ENCODE assay signal across 8 cellular contexts in genomic region chr7:143375298-143376034, GRCh38. TPM values are rescaled to one million over a fixed set of nuclear protein-coding genes. Genes with fewer than 3 reads are reported as not detected.
A peak's percentile ranks its signal among the peaks of the same experiment; 100 is the strongest.
DNase-seq lines count a peak whose midpoint lies in the region; ATAC-seq and TF ChIP-seq lines count a peak whose summit lies in the region.

No MANE protein-coding gene starts in this region.

- peak overlapping the region; percentile 71 for H2AK9ac ChIP-seq in IMR-90 (replicated peaks; ENCODE audit: low read depth, low read length, poor library complexity)

- peaks cover 9 to 31% of the 10 kb centered on the region in 2 experiments; a peak in 3 of 4 replicates for H3K79me1 ChIP-seq in IMR-90 (ENCODE audit: low read depth in 1 of 2, low read length in 2 of 2)

- peak overlapping the region; percentile 31; the same call in 1 of the 2 replicates for H4K5ac ChIP-seq in IMR-90 (ENCODE audit: low read depth, low read length)

- WGBS in IMR-90 (ENCODE audit: extremely low coverage in 2 of 2, insufficient read length in 1 of 2), 2 experiments: 70% methylated on average over 5 of the region's 7 CpGs; no CpG with 5 or more reads in 1 of the 2 experiments
- WGBS in SK-N-SH (ENCODE audit: low lambda C conversion rate): 95% methylated on average over 7 of the region's 7 CpGs
- 82 to 85% methylated on average over 7 of the region's 7 CpGs for WGBS in testis, 2 donors

- peak overlapping the region; percentile 51; the same call in 1 of the 2 replicates for H2BK120ac ChIP-seq in IMR-90 (ENCODE audit: low read depth, low read length)

- H3K9me3 ChIP-seq in IMR-90 (ENCODE audit: control insufficient read depth, insufficient read depth, low read length) (no peaks in the 10 kb centered on the region), SK-N-SH (no peaks in the 10 kb centered on the region), testis (no peaks in the 10 kb centered on the region), vagina (no peaks in the 10 kb centered on the region)

- no peak for ATAC-seq in IMR-90 (ENCODE audit: low read depth)
- ATAC-seq in GM19395 (IDR thresholded peaks at IDR 0.05; ENCODE audit: unreplicated experiment): no peak
- ATAC-seq in HG03280 (IDR thresholded peaks at IDR 0.05; ENCODE audit: unreplicated experiment): no peak

- H3K56ac ChIP-seq in IMR-90 (ENCODE audit: extremely low read depth, insufficient read depth, low read length): no peak overlapping the region

- no peak overlapping the region for H3K4me3 ChIP-seq in IMR-90 (ENCODE audit: insufficient read depth, low read depth, low read length)
- H3K4me3 ChIP-seq in SK-N-SH (ENCODE audit: low read depth in 2 of 2, low read length in 1 of 2): no peak overlapping the region
- H3K4me3 ChIP-seq in skin epidermis: no peak overlapping the region
- H3K4me3 ChIP-seq in testis: no peak overlapping the region
- H3K4me3 ChIP-seq in vagina: no peak overlapping the region

- no peak for TF ChIP-seq EP300 in SK-N-SH (IDR thresholded peaks at IDR 0.05; ENCODE audit: borderline replicate concordance in 1 of 2, low read depth in 1 of 2, low read length in 1 of 2)

- no peaks in the 10 kb centered on the region for H3K9me2 ChIP-seq in SK-N-SH

- peak overlapping the region; percentile 68; the same call in 1 of the 2 replicates for H3K23ac ChIP-seq in IMR-90 (ENCODE audit: low read depth, low read length)

- H3K9me1 ChIP-seq in IMR-90 (ENCODE audit: insufficient read depth, low read length): peaks cover 14% of the 10 kb centered on the region; the same call in 1 of the 2 replicates

- H4K20me1 ChIP-seq in IMR-90 (ENCODE audit: insufficient read depth, low read length): no peaks in the 10 kb centered on the region
- H4K20me1 ChIP-seq in SK-N-SH (ENCODE audit: insufficient read depth): no peaks in the 10 kb centered on the region

- no peak overlapping the region; the same call in 1 of the 2 replicates for H3K27ac ChIP-seq in IMR-90 (ENCODE audit: insufficient read depth, low read length)
- peak overlapping the region in 1 of 2 experiments; percentile 27; a peak in 2 of 4 replicates for H3K27ac ChIP-seq in SK-N-SH (ENCODE audit: low read depth in 2 of 2, low read length in 1 of 2)
- H3K27ac ChIP-seq in skin epidermis: peak overlapping the region in 16 of 21 experiments; percentile 7 to 93 (median 71)
- peak overlapping the region in 1 of 2 donors; percentile 18 for H3K27ac ChIP-seq in testis
- H3K27ac ChIP-seq in vagina: no peak overlapping the region

- peaks cover 23% of the 10 kb centered on the region for H3F3A ChIP-seq in SK-N-SH (replicated peaks; ENCODE audit: insufficient read depth)

- peak overlapping the region; percentile 46; the same call in 1 of the 2 replicates for H4K91ac ChIP-seq in IMR-90 (ENCODE audit: insufficient read depth, low read depth, low read length)

- H2BK20ac ChIP-seq in IMR-90 (ENCODE audit: low read depth, low read length): no peak overlapping the region; the same call in 1 of the 2 replicates

- H3K14ac ChIP-seq in IMR-90 (replicated peaks; ENCODE audit: low read depth, low read length): peak overlapping the region; percentile 73

- H3K4ac ChIP-seq in IMR-90 (ENCODE audit: low read depth, low read length): peak overlapping the region; percentile 43

- CTCF ChIA-PET in IMR-90 (lab: Yijun Ruan, JAX): interaction anchor here (1.1 kb wide), 1 partner anchor 10 kb away, joined by 3 read pairs; no protein-coding TSS in a partner anchor
- CTCF ChIA-PET in SK-N-SH (lab: Yijun Ruan, JAX): interaction anchor here (2.4 to 4.1 kb wide), 2 partner anchors 30 to 135 kb away, joined by 8 to 20 read pairs; no protein-coding TSS in a partner anchor

- peak overlapping the region; percentile 87; the same call in 2 of the 3 replicates for H2BK15ac ChIP-seq in IMR-90 (ENCODE audit: low read depth, low read length)

- H3K4me1 ChIP-seq in IMR-90 (ENCODE audit: control insufficient read depth, insufficient read depth, low read length): peaks cover 13% of the 10 kb centered on the region
- peaks cover 9 to 40% of the 10 kb centered on the region in 2 experiments; a peak in 3 of 4 replicates for H3K4me1 ChIP-seq in SK-N-SH (ENCODE audit: control insufficient read depth in 1 of 2, insufficient read depth in 2 of 2, low read depth in 1 of 2, low read length in 1 of 2)
- H3K4me1 ChIP-seq in testis: peaks cover 23% of the 10 kb centered on the region
- H3K4me1 ChIP-seq in vagina: peaks cover 20% of the 10 kb centered on the region

- TF ChIP-seq RAD21 in IMR-90 (IDR thresholded peaks at IDR 0.05; ENCODE audit: low read length): no peak
- no peak for TF ChIP-seq RAD21 in SK-N-SH (IDR thresholded peaks at IDR 0.05; ENCODE audit: low read length)

- TF ChIP-seq POLR2A in IMR-90 (IDR thresholded peaks at IDR 0.05; ENCODE audit: low read depth, low read length) (no peak), testis (IDR thresholded peaks at IDR 0.05) (no peak), vagina (IDR thresholded peaks at IDR 0.05) (no peak)

- H3K36me3 ChIP-seq in IMR-90 (ENCODE audit: control insufficient read depth, insufficient read depth, low read length) (no peaks in the 10 kb centered on the region), SK-N-SH (replicated peaks in 1 of 2; ENCODE audit: control insufficient read depth in 1 of 2, insufficient read depth in 2 of 2, low read length in 1 of 2) (no peaks in the 10 kb centered on the region), testis (ENCODE audit: low read depth, missing control alignments) (no peaks in the 10 kb centered on the region), vagina (no peaks in the 10 kb centered on the region)

- peak overlapping the region; percentile 83 for H2AK5ac ChIP-seq in IMR-90 (ENCODE audit: low read depth, low read length)

- DNase-seq in IMR-90 (no peak), SK-N-SH (no peak), cerebellar cortex (ENCODE audit: low spot score) (peak; percentile 91), testis (no peak), vagina (ENCODE audit: extremely low spot score in 2 of 2) (no peak)

- POLR2A ChIA-PET in IMR-90 (lab: Charles Lee; ENCODE audit: unreplicated experiment) (no interaction called here), SK-N-SH (lab: Yijun Ruan, JAX) (no interaction called here)

- H2AFZ ChIP-seq in IMR-90 (replicated peaks; ENCODE audit: low read length, poor library complexity): peak overlapping the region; percentile 25
- no peak overlapping the region for H2AFZ ChIP-seq in SK-N-SH (ENCODE audit: low read depth)

- H3K9ac ChIP-seq in IMR-90 (ENCODE audit: low read depth, low read length) (no peak overlapping the region), SK-N-SH (no peak overlapping the region)

- no TSS peak for BruUV-seq in IMR-90 (replicated peaks; lab: Mats Ljungman, UMichigan)

- in situ Hi-C loops in IMR-90 (cut with MboI; ENCODE audit: low sequenced_read_pairs): no loop called here

- H3K27me3 ChIP-seq in IMR-90 (ENCODE audit: control insufficient read depth, insufficient read depth, low read length): no peaks in the 10 kb centered on the region
- H3K27me3 ChIP-seq in SK-N-SH (ENCODE audit: insufficient read depth): no peaks in the 10 kb centered on the region
- no peaks in the 10 kb centered on the region for H3K27me3 ChIP-seq in testis
- no peaks in the 10 kb centered on the region for H3K27me3 ChIP-seq in vagina

- dilution Hi-C loops in IMR-90 (cut with HindIII; ENCODE audit: low sequenced_read_pairs, unreplicated experiment): no loop called here

- H3K4me2 ChIP-seq in IMR-90 (ENCODE audit: low read depth, low read length): no peak overlapping the region
- H3K4me2 ChIP-seq in SK-N-SH: peak overlapping the region; percentile 25

- H3K79me2 ChIP-seq in SK-N-SH (ENCODE audit: insufficient read depth): peaks cover 34% of the 10 kb centered on the region

- peak overlapping the region in 1 of 2 experiments; percentile 29; a peak in 1 of 4 replicates for H4K8ac ChIP-seq in IMR-90 (ENCODE audit: low read depth in 2 of 2, low read length in 2 of 2)

- intact Hi-C loops in IMR-90 (cut with micrococcal nuclease) (no loop called here), testis (cut with DNase I; ENCODE audit: low total_unique reads) (no loop called here), vagina (cut with DNase I) (no loop called here)

- TF ChIP-seq CTCF in IMR-90 (conservative IDR thresholded peaks at IDR 0.05; ENCODE audit: low read depth, low read length) (no peak), SK-N-SH (IDR thresholded peaks at IDR 0.05) (no peak), testis (IDR thresholded peaks at IDR 0.05) (no peak), vagina (IDR thresholded peaks at IDR 0.05) (no peak)

- no peak overlapping the region for H3K18ac ChIP-seq in IMR-90 (ENCODE audit: low read depth, low read length)

- H2BK5ac ChIP-seq in IMR-90 (ENCODE audit: low read depth, low read length, poor library complexity, severe bottlenecking): peak overlapping the region; percentile 7

RNA-seq across cellular contexts. Expression of gene ZYX, which starts 5.7 kb away (rescaled TPM):
- total RNA-seq in IMR-90 (2012; rRNA removed) (22.6 and 25.0 TPM in 2 replicates), testis (100 to 1,000 TPM; 164 to 222 TPM), vagina (86.2 TPM)
- polyA plus RNA-seq in IMR-90 (2012; rRNA removed) (291 and 334 TPM in 2 replicates), SK-N-SH (2012; rRNA removed) (124 and 271 TPM in 2 replicates), testis (ENCODE audit: insufficient read depth, low read depth, low replicate concordance) (190 TPM)
- polyA plus RNA-seq in IMR-90 (2012; cell fraction: cytosol; rRNA removed): 247 and 450 TPM in 2 replicates
- 390 and 724 TPM in 2 replicates for polyA plus RNA-seq in IMR-90 (2012; cell fraction: nucleus; rRNA removed; ENCODE audit: low replicate concordance)
- polyA plus RNA-seq in SK-N-SH (2012; cell fraction: cytosol; rRNA removed): 159 and 266 TPM in 2 replicates
- 593 and 733 TPM in 2 replicates for polyA plus RNA-seq in SK-N-SH (2012; cell fraction: nucleus; rRNA removed)

RNA-seq across cellular contexts. Expression of gene FAM131B, which starts 13.0 kb away (rescaled TPM):
- total RNA-seq in IMR-90 (2012; rRNA removed) (2.5 and 3.4 TPM in 2 replicates), testis (1 to 10 TPM; 1.2 TPM), vagina (1.5 TPM)
- polyA plus RNA-seq in IMR-90 (2012; rRNA removed) (3.7 and 4.3 TPM in 2 replicates), SK-N-SH (2012; rRNA removed) (43.6 and 50.1 TPM in 2 replicates), testis (ENCODE audit: insufficient read depth, low read depth, low replicate concordance) (1.2 TPM)
- polyA plus RNA-seq in IMR-90 (2012; cell fraction: cytosol; rRNA removed): 2.4 and 3.9 TPM in 2 replicates
- 4.2 and 4.6 TPM in 2 replicates for polyA plus RNA-seq in IMR-90 (2012; cell fraction: nucleus; rRNA removed; ENCODE audit: low replicate concordance)
- polyA plus RNA-seq in SK-N-SH (2012; cell fraction: cytosol; rRNA removed): 22.3 and 35.7 TPM in 2 replicates
- 47.8 and 56.9 TPM in 2 replicates for polyA plus RNA-seq in SK-N-SH (2012; cell fraction: nucleus; rRNA removed)

RNA-seq across cellular contexts. Expression of gene EPHA1, which starts 33.2 kb away (rescaled TPM):
- not detected in 2 replicates for total RNA-seq in IMR-90 (2012; rRNA removed)
- 0.10 TPM in 1 of 2 replicates, not detected in the other for polyA plus RNA-seq in IMR-90 (2012; rRNA removed)
- polyA plus RNA-seq in IMR-90 (2012; cell fraction: cytosol; rRNA removed): 0.04 TPM in 1 of 2 replicates, not detected in the other
- 0.04 and 0.11 TPM in 2 replicates for polyA plus RNA-seq in IMR-90 (2012; cell fraction: nucleus; rRNA removed; ENCODE audit: low replicate concordance)
- 0.26 and 0.49 TPM in 2 replicates for polyA plus RNA-seq in SK-N-SH (2012; rRNA removed)
- polyA plus RNA-seq in SK-N-SH (2012; cell fraction: cytosol; rRNA removed): 0.19 and 0.28 TPM in 2 replicates
- polyA plus RNA-seq in SK-N-SH (2012; cell fraction: nucleus; rRNA removed): 0.64 and 1.0 TPM in 2 replicates
- total RNA-seq in testis: 1 to 10 TPM; 5.9 to 8.5 TPM
- 9.8 TPM for polyA plus RNA-seq in testis (ENCODE audit: insufficient read depth, low read depth, low replicate concordance)
- 51.3 TPM for total RNA-seq in vagina

RNA-seq across cellular contexts. Expression of gene CLCN1, which starts 59.6 kb away (rescaled TPM):
- total RNA-seq in IMR-90 (2012; rRNA removed) (not detected in 2 replicates), testis (1 to 10 TPM; 1.1 to 1.4 TPM), vagina (not detected)
- polyA plus RNA-seq in IMR-90 (2012; rRNA removed) (not detected in 2 replicates), SK-N-SH (2012; rRNA removed) (0.10 and 0.12 TPM in 2 replicates), testis (ENCODE audit: insufficient read depth, low read depth, low replicate concordance) (2.7 TPM)
- not detected in 2 replicates for polyA plus RNA-seq in IMR-90 (2012; cell fraction: cytosol; rRNA removed)
- not detected in 2 replicates for polyA plus RNA-seq in IMR-90 (2012; cell fraction: nucleus; rRNA removed; ENCODE audit: low replicate concordance)
- 0.06 and 0.12 TPM in 2 replicates for polyA plus RNA-seq in SK-N-SH (2012; cell fraction: cytosol; rRNA removed)
- 0.07 and 0.08 TPM in 2 replicates for polyA plus RNA-seq in SK-N-SH (2012; cell fraction: nucleus; rRNA removed)

Comparison
In these comparisons a context has a peak if more than half of its experiments do, and no peak if none do; other contexts are left out.
1. H3K27ac ChIP-seq: peak in skin epidermis (16 of 21); none in IMR-90 (single experiment) and vagina (single experiment).